In the genomic region with DNA sequence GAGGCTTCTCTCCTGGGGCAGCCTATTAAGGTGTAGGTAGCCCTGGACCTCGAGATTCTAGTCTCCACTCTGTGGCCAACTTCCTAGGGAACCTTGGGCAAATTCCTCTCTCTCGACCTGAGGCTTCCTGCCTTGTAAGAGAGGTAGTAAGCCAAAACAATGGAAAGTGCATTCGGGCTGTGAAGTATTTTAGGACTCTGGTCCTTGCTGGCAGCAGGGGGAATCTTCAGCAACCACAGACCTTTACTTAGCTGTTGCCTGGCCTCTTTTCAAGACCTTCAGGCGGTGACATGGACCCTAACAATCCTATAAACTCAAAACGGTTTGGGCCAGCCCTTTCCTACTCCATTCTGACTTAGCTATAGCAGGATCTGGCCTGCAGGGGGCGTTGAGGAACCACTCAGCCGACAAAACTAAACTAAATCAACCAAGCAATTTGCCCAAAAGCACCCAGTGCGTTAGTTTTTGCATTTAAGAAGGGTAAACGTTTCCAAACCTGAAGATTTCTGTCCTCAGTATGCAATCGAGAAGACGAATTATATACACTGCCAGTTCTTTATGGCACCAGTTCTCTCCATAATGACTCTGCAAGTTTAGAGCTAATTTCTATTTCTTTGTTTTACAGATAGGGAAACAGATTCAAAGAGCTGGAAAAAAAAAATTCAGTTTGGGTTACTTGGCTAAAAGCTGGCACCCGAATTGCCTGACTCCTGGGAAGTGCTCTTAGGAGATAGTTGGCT, we compare ENCODE assay signal across 1 cellular context.
TF ChIP-seq lines count a peak whose summit lies in the region.

No MANE protein-coding gene starts in this region.

TF ChIP-seq in HCT116, 20 proteins besides CTCF, POLR2A, EP300 and RAD21:
- TF ChIP-seq, protein P1, sequence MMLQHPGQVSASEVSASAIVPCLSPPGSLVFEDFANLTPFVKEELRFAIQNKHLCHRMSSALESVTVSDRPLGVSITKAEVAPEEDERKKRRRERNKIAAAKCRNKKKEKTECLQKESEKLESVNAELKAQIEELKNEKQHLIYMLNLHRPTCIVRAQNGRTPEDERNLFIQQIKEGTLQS (IDR thresholded peaks at IDR 0.05): no peak
- TF ChIP-seq CBX3 (IDR thresholded peaks at IDR 0.05; ENCODE audit: low read depth) (no peak), EGR1 (IDR thresholded peaks at IDR 0.05; ENCODE audit: low read depth) (no peak)
- TF ChIP-seq, protein P2, sequence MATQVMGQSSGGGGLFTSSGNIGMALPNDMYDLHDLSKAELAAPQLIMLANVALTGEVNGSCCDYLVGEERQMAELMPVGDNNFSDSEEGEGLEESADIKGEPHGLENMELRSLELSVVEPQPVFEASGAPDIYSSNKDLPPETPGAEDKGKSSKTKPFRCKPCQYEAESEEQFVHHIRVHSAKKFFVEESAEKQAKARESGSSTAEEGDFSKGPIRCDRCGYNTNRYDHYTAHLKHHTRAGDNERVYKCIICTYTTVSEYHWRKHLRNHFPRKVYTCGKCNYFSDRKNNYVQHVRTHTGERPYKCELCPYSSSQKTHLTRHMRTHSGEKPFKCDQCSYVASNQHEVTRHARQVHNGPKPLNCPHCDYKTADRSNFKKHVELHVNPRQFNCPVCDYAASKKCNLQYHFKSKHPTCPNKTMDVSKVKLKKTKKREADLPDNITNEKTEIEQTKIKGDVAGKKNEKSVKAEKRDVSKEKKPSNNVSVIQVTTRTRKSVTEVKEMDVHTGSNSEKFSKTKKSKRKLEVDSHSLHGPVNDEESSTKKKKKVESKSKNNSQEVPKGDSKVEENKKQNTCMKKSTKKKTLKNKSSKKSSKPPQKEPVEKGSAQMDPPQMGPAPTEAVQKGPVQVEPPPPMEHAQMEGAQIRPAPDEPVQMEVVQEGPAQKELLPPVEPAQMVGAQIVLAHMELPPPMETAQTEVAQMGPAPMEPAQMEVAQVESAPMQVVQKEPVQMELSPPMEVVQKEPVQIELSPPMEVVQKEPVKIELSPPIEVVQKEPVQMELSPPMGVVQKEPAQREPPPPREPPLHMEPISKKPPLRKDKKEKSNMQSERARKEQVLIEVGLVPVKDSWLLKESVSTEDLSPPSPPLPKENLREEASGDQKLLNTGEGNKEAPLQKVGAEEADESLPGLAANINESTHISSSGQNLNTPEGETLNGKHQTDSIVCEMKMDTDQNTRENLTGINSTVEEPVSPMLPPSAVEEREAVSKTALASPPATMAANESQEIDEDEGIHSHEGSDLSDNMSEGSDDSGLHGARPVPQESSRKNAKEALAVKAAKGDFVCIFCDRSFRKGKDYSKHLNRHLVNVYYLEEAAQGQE (IDR thresholded peaks at IDR 0.05; ENCODE audit: low read depth): no peak
TF ChIP-seq in HCT116: peak in this region for 0.
